ENCODE assay signal across 14 cellular contexts in the genomic region with DNA sequence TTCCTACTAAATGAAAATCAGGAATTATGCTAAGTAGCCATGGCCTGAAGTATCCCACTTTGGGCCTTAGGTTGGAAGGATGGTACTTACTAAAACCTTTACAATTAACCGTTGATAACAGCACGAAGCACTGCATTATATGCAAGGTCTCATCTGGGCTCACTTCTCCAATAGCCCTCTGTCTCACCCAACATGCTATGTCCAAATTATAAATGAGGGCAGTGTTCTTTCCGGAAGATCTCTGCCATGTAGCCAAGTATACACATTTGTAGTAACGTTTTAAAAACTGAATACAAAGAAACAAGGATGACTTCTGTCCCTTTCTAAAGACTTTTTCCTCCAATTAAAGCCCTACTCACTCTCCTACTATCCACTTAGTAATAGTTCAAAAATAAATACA. TPM values are rescaled to one million over a fixed set of nuclear protein-coding genes. Genes with fewer than 3 reads are reported as not detected.
DNase-seq lines count a peak whose midpoint lies in the region; ATAC-seq and TF ChIP-seq lines count a peak whose summit lies in the region.
"Had no signal": no experiment of that assay in that cellular context is flagged by ENCODE, and none has a peak within 500 bp of the region (broad histone marks: within the 10 kb centered on the region; RNA-seq: fewer than 3 reads in every experiment).

No MANE protein-coding gene starts in this region.

- no peaks in the 10 kb centered on the region for H3K9me3 Mint-ChIP-seq in neural crest cell
- H3K9me3 Mint-ChIP-seq: CD8-positive, alpha-beta T cell; GM23338; IgD-negative memory B cell had no signal

- ATAC-seq in HG03280 (IDR thresholded peaks at IDR 0.05; ENCODE audit: unreplicated experiment) (no peak), GM19455 (IDR thresholded peaks at IDR 0.05; ENCODE audit: unreplicated experiment) (no peak), T-helper 17 cell (no peak)
- ATAC-seq: CD8-positive, alpha-beta T cell had no signal

- DNase-seq in COLO829 (ENCODE audit: low spot score) (peak; percentile 85), foreskin melanocyte (peak; percentile 77), neural crest cell (ENCODE audit: low read depth, low spot score) (no peak), T-helper 17 cell (no peak)
- DNase-seq in stimulated activated CD4-positive, alpha-beta T cell treated with anti-CD3 and anti-CD28 coated beads, Interleukin-12 subunit alpha, Interleukin-12 subunit beta, amount 100 ng/mL, for 4 hours = no peak
- DNase-seq: 8988T; CD8-positive, alpha-beta T cell; COR-L47 had no signal

- H3K4me1 Mint-ChIP-seq in neural crest cell (peaks cover 27% of the 10 kb centered on the region), T-helper 17 cell (peaks cover 23% of the 10 kb centered on the region)

- no peaks in the 10 kb centered on the region for H3K27me3 Mint-ChIP-seq in neural crest cell (ENCODE audit: low read depth)
- no peaks in the 10 kb centered on the region for H3K27me3 Mint-ChIP-seq in T-helper 17 cell
- H3K27me3 Mint-ChIP-seq: B cell, IgD-negative memory B cell had no signal

- H3K36me3 Mint-ChIP-seq in neural crest cell (ENCODE audit: low read depth) (no peaks in the 10 kb centered on the region), T-helper 17 cell (ENCODE audit: low read depth) (peaks cover 6% of the 10 kb centered on the region)

- H3K4me3 Mint-ChIP-seq in neural crest cell (no peak overlapping the region), T-helper 17 cell (no peak overlapping the region)
- H3K4me3 Mint-ChIP-seq: B cell; CD8-positive, alpha-beta T cell; GM23338; IgD-negative memory B cell had no signal

- no peak for TF ChIP-seq CTCF in neural crest cell (conservative IDR thresholded peaks at IDR 0.05)

- H3K27ac Mint-ChIP-seq in neural crest cell (ENCODE audit: unreplicated experiment) (peak overlapping the region; percentile 50), T-helper 17 cell (no peak overlapping the region)
- H3K27ac Mint-ChIP-seq: B cell; CD8-positive, alpha-beta T cell; GM23338; IgD-negative memory B cell had no signal

- H3K9me3 ChIP-seq in T-helper 17 cell (ENCODE audit: control insufficient read depth, low read length, poor library complexity, severe bottlenecking) = no peaks in the 10 kb centered on the region
- H3K9me3 ChIP-seq: BLaER1 treated with 17β-estradiol and CSF1 and Interleukin-3, amounts not matched to agents 10 nM and 100 nM had no signal

RNA-seq across cellular contexts. Expression of gene SCFD2, which starts 51.6 kb away (rescaled TPM):
- 18.6 and 19.8 TPM in 2 replicates for total RNA-seq in neural crest cell
- total RNA-seq in T-helper 17 cell = 10 to 100 TPM; 19.3 to 26.7 TPM

Comparison
In these comparisons a context has a peak if more than half of its experiments do, and no peak if none do; other contexts are left out.
1. DNase-seq: peak in COLO829 (single experiment) and foreskin melanocyte (single experiment); none in neural crest cell (single experiment), stimulated activated CD4-positive, alpha-beta T cell treated with anti-CD3 and anti-CD28 coated beads, Interleukin-12 subunit alpha, Interleukin-12 subunit beta, amount 100 ng/mL, for 4 hours (single experiment) and T-helper 17 cell (0 of 3).